1 cellular context compared by ENCODE assay signal in the genomic region with DNA sequence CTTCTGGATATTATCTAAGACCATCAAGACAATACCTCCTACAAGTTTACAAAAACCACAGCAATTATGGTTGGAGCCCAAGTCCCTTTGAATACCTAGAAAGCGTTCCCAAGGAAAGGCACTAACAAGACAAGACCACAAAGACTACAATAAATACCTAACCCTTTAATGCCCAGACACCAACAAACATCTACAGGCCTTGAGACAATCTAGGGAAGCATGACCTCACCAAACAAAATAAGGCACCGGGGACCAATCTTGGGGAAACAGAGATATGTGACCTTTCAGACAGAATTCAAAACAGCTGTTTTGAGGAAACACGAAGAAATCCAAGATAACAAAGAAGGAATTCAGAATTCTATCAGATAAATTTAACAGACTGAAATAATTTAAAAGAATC.
TF ChIP-seq lines count a peak whose summit lies in the region.

No MANE protein-coding gene starts in this region.

TF ChIP-seq in endothelial cell of umbilical vein, 7 proteins besides CTCF, POLR2A, EP300 and RAD21 (continued from another document):
- TF ChIP-seq JUN (IDR thresholded peaks at IDR 0.05; ENCODE audit: borderline replicate concordance, insufficient read depth, insufficient read length, low read depth), result peak; percentile 61
